ENCODE assay signal across 1 cellular context in the genomic region with DNA sequence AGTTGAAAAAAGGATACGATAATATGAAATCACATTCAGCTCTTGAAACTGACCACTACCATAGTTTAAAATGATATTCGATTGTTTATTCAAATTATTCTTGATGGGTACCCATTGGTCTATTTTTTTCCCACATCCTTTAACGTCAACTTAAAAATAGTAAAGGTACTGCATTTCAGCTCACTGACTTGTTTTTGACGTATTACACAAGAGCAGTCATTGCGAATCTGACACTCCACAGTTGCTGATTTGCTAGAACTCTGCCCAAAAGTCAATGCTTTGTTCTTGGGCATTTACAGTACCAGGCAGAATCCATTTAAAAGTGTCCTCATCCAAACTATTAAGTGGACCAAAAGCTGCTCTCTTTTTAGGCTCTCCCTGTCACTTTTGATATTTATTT.
TF ChIP-seq lines count a peak whose summit lies in the region.

No MANE protein-coding gene starts in this region.

TF ChIP-seq in liver, 16 proteins besides CTCF, POLR2A, EP300 and RAD21 (continued from another document):
- TF ChIP-seq, protein P1, sequence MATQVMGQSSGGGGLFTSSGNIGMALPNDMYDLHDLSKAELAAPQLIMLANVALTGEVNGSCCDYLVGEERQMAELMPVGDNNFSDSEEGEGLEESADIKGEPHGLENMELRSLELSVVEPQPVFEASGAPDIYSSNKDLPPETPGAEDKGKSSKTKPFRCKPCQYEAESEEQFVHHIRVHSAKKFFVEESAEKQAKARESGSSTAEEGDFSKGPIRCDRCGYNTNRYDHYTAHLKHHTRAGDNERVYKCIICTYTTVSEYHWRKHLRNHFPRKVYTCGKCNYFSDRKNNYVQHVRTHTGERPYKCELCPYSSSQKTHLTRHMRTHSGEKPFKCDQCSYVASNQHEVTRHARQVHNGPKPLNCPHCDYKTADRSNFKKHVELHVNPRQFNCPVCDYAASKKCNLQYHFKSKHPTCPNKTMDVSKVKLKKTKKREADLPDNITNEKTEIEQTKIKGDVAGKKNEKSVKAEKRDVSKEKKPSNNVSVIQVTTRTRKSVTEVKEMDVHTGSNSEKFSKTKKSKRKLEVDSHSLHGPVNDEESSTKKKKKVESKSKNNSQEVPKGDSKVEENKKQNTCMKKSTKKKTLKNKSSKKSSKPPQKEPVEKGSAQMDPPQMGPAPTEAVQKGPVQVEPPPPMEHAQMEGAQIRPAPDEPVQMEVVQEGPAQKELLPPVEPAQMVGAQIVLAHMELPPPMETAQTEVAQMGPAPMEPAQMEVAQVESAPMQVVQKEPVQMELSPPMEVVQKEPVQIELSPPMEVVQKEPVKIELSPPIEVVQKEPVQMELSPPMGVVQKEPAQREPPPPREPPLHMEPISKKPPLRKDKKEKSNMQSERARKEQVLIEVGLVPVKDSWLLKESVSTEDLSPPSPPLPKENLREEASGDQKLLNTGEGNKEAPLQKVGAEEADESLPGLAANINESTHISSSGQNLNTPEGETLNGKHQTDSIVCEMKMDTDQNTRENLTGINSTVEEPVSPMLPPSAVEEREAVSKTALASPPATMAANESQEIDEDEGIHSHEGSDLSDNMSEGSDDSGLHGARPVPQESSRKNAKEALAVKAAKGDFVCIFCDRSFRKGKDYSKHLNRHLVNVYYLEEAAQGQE (IDR thresholded peaks at IDR 0.05): no peak
- no peak for TF ChIP-seq SP1 (IDR thresholded peaks at IDR 0.05)
- no peak for TF ChIP-seq GABPA (IDR thresholded peaks at IDR 0.05 in 1 of 2, conservative IDR thresholded peaks at IDR 0.05 in 1 of 2)
- no peak for TF ChIP-seq FOXA1 (IDR thresholded peaks at IDR 0.05)
